ENCODE assay signal across 1 cellular context in genomic region chr2:231565915-231566594, GRCh38.
TF ChIP-seq lines count a peak whose summit lies in the region.

No MANE protein-coding gene starts in this region.

TF ChIP-seq in HepG2, 621 proteins besides CTCF, POLR2A, EP300 and RAD21:
- 0 out of 2 replicates have a peak, but pooled peaks have one; percentile 18 for TF ChIP-seq RFX1 (IDR thresholded peaks at IDR 0.05)
- no peak for TF ChIP-seq ZNF232 (CRISPR knock-in tag; IDR thresholded peaks at IDR 0.05; ENCODE audit: borderline replicate concordance)
- TF ChIP-seq MIER2 (CRISPR knock-in tag; IDR thresholded peaks at IDR 0.05) = no peak
- TF ChIP-seq ATF3 (CRISPR knock-in tag; IDR thresholded peaks at IDR 0.05) = no peak
